1 cellular context compared by ENCODE assay signal in the genomic region with DNA sequence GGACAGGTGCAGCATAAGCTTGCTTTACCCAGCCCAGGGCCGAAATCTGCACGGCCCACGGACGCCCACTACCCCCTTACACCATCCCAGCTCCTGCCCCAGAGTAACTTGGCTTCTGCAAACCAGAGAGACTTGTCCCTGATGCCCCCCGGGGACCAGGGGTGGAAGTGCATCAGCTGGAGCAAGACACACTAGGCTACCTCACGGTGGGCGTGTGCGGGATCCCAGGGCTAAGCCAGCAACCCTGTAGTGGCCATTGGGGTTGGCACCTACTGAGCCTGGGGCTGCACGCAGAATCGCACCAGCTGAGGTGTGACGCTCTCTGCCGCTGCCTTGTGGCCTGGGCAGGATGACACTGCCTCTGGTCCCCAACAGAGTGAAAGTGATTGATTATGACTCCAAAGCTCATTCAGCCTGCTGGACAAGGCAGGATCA.
TF ChIP-seq lines count a peak whose summit lies in the region.

No MANE protein-coding gene starts in this region.

TF ChIP-seq in HEK293, 187 proteins besides CTCF, POLR2A, EP300 and RAD21 (continued from another document):
- no peak for TF ChIP-seq BCL11A (tag by site-specific recombination; IDR thresholded peaks at IDR 0.05; ENCODE audit: low read depth)
- TF ChIP-seq ZNF777 (tag by site-specific recombination; IDR thresholded peaks at IDR 0.05; ENCODE audit: borderline replicate concordance) = no peak
- no peak for TF ChIP-seq ZNF654 (tag by site-specific recombination; IDR thresholded peaks at IDR 0.05; ENCODE audit: low read depth)
